Comparison of ENCODE assay signal across 8 cellular contexts in the genomic region with DNA sequence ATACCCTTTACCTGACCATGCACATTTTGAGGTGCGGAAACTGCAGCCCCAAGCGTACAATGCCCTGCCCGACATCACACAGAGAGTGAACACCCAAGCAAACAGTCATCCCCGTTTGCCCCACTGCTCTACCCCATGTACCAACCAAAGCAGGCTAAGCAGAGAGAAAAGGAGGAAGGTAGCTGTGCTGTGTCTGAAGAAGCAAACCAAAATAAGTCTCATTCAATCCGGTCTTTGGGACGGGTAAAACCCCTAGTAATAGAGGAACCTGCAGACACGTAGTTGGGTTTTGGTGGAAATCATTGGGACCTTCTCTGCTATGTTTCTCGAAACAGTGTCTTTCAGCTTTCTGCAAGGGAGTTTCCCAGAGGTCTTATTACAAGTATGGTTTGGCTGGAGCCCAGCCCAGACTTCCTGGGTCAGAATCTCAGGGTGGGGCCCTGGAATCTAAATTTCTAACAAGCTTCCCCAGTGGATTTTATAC.
DNase-seq lines count a peak whose midpoint lies in the region; ATAC-seq and TF ChIP-seq lines count a peak whose summit lies in the region.

No MANE protein-coding gene starts in this region.

- H3K4me3 ChIP-seq in Karpas-422 (ENCODE audit: low read length), result no peak overlapping the region
- H3K4me3 ChIP-seq in endodermal cell (ENCODE audit: low read length), result no peak overlapping the region

- H3K27me3 ChIP-seq in Karpas-422 (ENCODE audit: low read length), result no peaks in the 10 kb centered on the region
- H3K27me3 ChIP-seq in endodermal cell (ENCODE audit: control insufficient read depth, insufficient read depth, low read length, poor library complexity, severe bottlenecking), result no peaks in the 10 kb centered on the region

- peaks cover 9% of the 10 kb centered on the region for H3K4me1 Mint-ChIP-seq in activated CD8-positive, alpha-beta T cell treated with anti-CD3 and anti-CD28 coated beads, Interleukin-2, amount 10 ng/mL, durations not matched to agents 7 days and 5 days (ENCODE audit: low read depth)
- H3K4me1 Mint-ChIP-seq in nephron, result peaks cover 68% of the 10 kb centered on the region
- peaks cover 53% of the 10 kb centered on the region for H3K4me1 Mint-ChIP-seq in endodermal cell

- DNase-seq in activated CD8-positive, alpha-beta T cell treated with anti-CD3 and anti-CD28 coated beads, Interleukin-2, amount 10 ng/mL, durations not matched to agents 7 days and 5 days, result no peak
- DNase-seq in Karpas-422 (no peak), endodermal cell (no peak), G401 (ENCODE audit: low spot score) (no peak), SHP77 (lab: John Stamatoyannopoulos, UW) (no peak)

- in situ Hi-C loops in G401 (cut with HindIII; ENCODE audit: low sequenced_read_pairs), result no loop called here

- H3K27ac Mint-ChIP-seq in activated CD8-positive, alpha-beta T cell treated with anti-CD3 and anti-CD28 coated beads, Interleukin-2, amount 10 ng/mL, durations not matched to agents 7 days and 5 days, result no peak overlapping the region
- H3K27ac Mint-ChIP-seq in nephron (peak overlapping the region in 2 of 3 experiments; percentile 59 to 75), endodermal cell (no peak overlapping the region)

- H4K20me1 ChIP-seq in Karpas-422 (ENCODE audit: insufficient read depth, low read depth, low read length), result no peaks in the 10 kb centered on the region

- peaks cover 42% of the 10 kb centered on the region for H3K27me3 Mint-ChIP-seq in activated CD8-positive, alpha-beta T cell treated with anti-CD3 and anti-CD28 coated beads, Interleukin-2, amount 10 ng/mL, durations not matched to agents 7 days and 5 days (ENCODE audit: low read depth)
- H3K27me3 Mint-ChIP-seq in nephron (ENCODE audit: low read depth) (peaks cover 49% of the 10 kb centered on the region), endodermal cell (ENCODE audit: insufficient read depth) (peaks cover 8% of the 10 kb centered on the region)

- no peaks in the 10 kb centered on the region for H3K79me2 ChIP-seq in Karpas-422 (ENCODE audit: low read length)

- H3K36me3 Mint-ChIP-seq in activated CD8-positive, alpha-beta T cell treated with anti-CD3 and anti-CD28 coated beads, Interleukin-2, amount 10 ng/mL, durations not matched to agents 7 days and 5 days (ENCODE audit: low read depth), result no peaks in the 10 kb centered on the region
- no peaks in the 10 kb centered on the region for H3K36me3 Mint-ChIP-seq in nephron (ENCODE audit: low read depth)
- no peaks in the 10 kb centered on the region for H3K36me3 Mint-ChIP-seq in endodermal cell (ENCODE audit: low read depth)

- H3K9ac ChIP-seq in Karpas-422 (ENCODE audit: low read length) (no peak overlapping the region), endodermal cell (ENCODE audit: extremely low read depth, low read length, poor library complexity, severe bottlenecking) (no peak overlapping the region)

- H3K4me1 ChIP-seq in Karpas-422 (ENCODE audit: low read length), result peaks cover 10% of the 10 kb centered on the region
- peaks cover 24% of the 10 kb centered on the region for H3K4me1 ChIP-seq in endodermal cell (ENCODE audit: control insufficient read depth, insufficient read depth, low read length)

- H2AFZ ChIP-seq in Karpas-422 (ENCODE audit: low read length), result no peak overlapping the region

- H3K9me3 ChIP-seq in Karpas-422 (ENCODE audit: low read length) (no peaks in the 10 kb centered on the region), endodermal cell (ENCODE audit: control insufficient read depth, low read length) (no peaks in the 10 kb centered on the region)

- POLR2A ChIA-PET in activated CD8-positive, alpha-beta T cell treated with anti-CD3 and anti-CD28 coated beads, Interleukin-2, amount 10 ng/mL, durations not matched to agents 7 days and 5 days (lab: Charles Lee), result no interaction called here

- CTCF ChIA-PET in activated CD8-positive, alpha-beta T cell treated with anti-CD3 and anti-CD28 coated beads, Interleukin-2, amount 10 ng/mL, durations not matched to agents 7 days and 5 days (lab: Charles Lee), result interaction anchor here (0.6 to 1.0 kb wide), 2 partner anchors 35 to 344 kb away, joined by 3 to 5 read pairs; no protein-coding TSS in a partner anchor

- ATAC-seq in GM18519 (IDR thresholded peaks at IDR 0.05; ENCODE audit: low FRiP score, unreplicated experiment) (peak; percentile 57), HG02938 (IDR thresholded peaks at IDR 0.05; ENCODE audit: unreplicated experiment) (peak; percentile 50)
- ATAC-seq in activated CD8-positive, alpha-beta T cell treated with anti-CD3 and anti-CD28 coated beads, Interleukin-2, amount 10 ng/mL, durations not matched to agents 7 days and 5 days, result peak; percentile 39

- WGBS in endodermal cell (ENCODE audit: insufficient coverage in 1 of 2, insufficient read length in 1 of 2), 2 experiments, result 93 to 97% methylated on average over 5 to 8 of the region's 8 CpGs

- TF ChIP-seq CTCF in nephron (IDR thresholded peaks at IDR 0.05; ENCODE audit: unreplicated experiment in 3 of 3) (no peak), endodermal cell (conservative IDR thresholded peaks at IDR 0.05) (no peak)

- H3K9me3 Mint-ChIP-seq in activated CD8-positive, alpha-beta T cell treated with anti-CD3 and anti-CD28 coated beads, Interleukin-2, amount 10 ng/mL, durations not matched to agents 7 days and 5 days (ENCODE audit: insufficient read depth), result no peaks in the 10 kb centered on the region
- H3K9me3 Mint-ChIP-seq in nephron (no peaks in the 10 kb centered on the region), endodermal cell (no peaks in the 10 kb centered on the region)

- H3K9me2 ChIP-seq in Karpas-422 (replicated peaks; ENCODE audit: insufficient read depth, low read length), result no peaks in the 10 kb centered on the region

- no peak overlapping the region for H3K4me3 Mint-ChIP-seq in activated CD8-positive, alpha-beta T cell treated with anti-CD3 and anti-CD28 coated beads, Interleukin-2, amount 10 ng/mL, durations not matched to agents 7 days and 5 days
- H3K4me3 Mint-ChIP-seq in nephron (peak overlapping the region in 1 of 3 experiments; percentile 40), endodermal cell (no peak overlapping the region)

- H3K4me2 ChIP-seq in Karpas-422 (ENCODE audit: low read depth, low read length, poor library complexity, severe bottlenecking), result no peak overlapping the region

- no peaks in the 10 kb centered on the region for H3K36me3 ChIP-seq in Karpas-422 (ENCODE audit: insufficient read depth, low read length)
- H3K36me3 ChIP-seq in endodermal cell (ENCODE audit: control insufficient read depth, insufficient read depth, low read length), result no peaks in the 10 kb centered on the region

- H3K27ac ChIP-seq in Karpas-422 (ENCODE audit: low read length) (no peak overlapping the region), endodermal cell (ENCODE audit: low read depth, low read length) (no peak overlapping the region)

Comparison
In these comparisons a context has a peak if more than half of its experiments do, and no peak if none do; other contexts are left out.
1. H3K27ac Mint-ChIP-seq: peak in nephron (2 of 3); none in activated CD8-positive, alpha-beta T cell treated with anti-CD3 and anti-CD28 coated beads, Interleukin-2, amount 10 ng/mL, durations not matched to agents 7 days and 5 days (single experiment) and endodermal cell (single experiment).
2. Peak in every context shown above with its lines, with median percentiles within 50 percentile points of each other: ATAC-seq.